Comparison of ENCODE assay signal across 33 cellular contexts in the genomic region with DNA sequence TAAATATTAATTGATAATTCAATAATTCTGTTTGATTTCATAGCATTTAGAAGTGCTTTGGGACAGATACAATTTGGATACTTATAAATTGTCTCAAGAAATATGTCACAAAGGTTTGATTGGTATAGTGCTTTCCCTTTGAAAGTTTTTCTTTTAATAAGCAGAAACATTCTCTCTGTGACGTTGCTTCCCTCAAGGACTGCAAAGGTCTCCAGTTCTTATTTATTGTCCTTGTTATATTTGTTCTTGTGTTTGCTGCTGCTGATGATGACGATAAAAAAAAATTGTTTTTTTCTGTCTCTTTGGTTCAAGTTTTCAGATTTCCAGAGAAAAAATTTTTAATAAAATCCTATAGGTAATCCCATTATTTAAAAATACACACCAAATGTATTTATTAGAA.
"Had no signal": no experiment of that assay in that cellular context is flagged by ENCODE, and none has a peak within 500 bp of the region (broad histone marks: within the 10 kb centered on the region; RNA-seq: fewer than 3 reads in every experiment).

No MANE protein-coding gene starts in this region.

- ATAC-seq: activated naive CD4-positive, alpha-beta T cell treated with anti-CD3 and anti-CD28 coated beads, Interleukin-2, amount 50 U/mL, for 72 hours; activated naive CD8-positive, alpha-beta T cell treated with anti-CD3 and anti-CD28 coated beads, Interleukin-2, amount 50 U/mL, for 24 hours; activated T-cell treated with anti-CD3 and anti-CD28 coated beads, Interleukin-2, amount 50 U/mL, for 4 hours; activated T-cell treated with anti-CD3 and anti-CD28 coated beads, Interleukin-2, amount 50 U/mL, for 72 hours; activated T-helper 17 cell treated with anti-CD3 and anti-CD28 coated beads, Interleukin-2, amount 50 U/mL, for 72 hours; body of pancreas had no signal

- H3K36me3 ChIP-seq: adrenal gland, ascending aorta, brain microvascular endothelial cell, breast epithelium, cardiac muscle cell had no signal

- H3K27me3 ChIP-seq: adrenal gland, ascending aorta, body of pancreas, brain microvascular endothelial cell, breast epithelium, cardiac muscle cell had no signal

- FAIRE-seq: astrocyte, bronchial epithelial cell had no signal

- H3K9me3 ChIP-seq: adrenal gland, ascending aorta, body of pancreas, breast epithelium had no signal

- H3K4me1 ChIP-seq: adrenal gland, ascending aorta, body of pancreas, breast epithelium had no signal

- H3K4me3 ChIP-seq: adrenal gland, ascending aorta, body of pancreas, breast epithelium, cardiac muscle cell had no signal

- H3K27ac ChIP-seq: adrenal gland, ascending aorta, body of pancreas, brain microvascular endothelial cell, breast epithelium, cardiac muscle cell had no signal

- DNase-seq: activated effector memory CD4-positive, alpha-beta T cell treated with anti-CD3 and anti-CD28 coated beads, Interleukin-2, amount 50 U/mL, for 16 hours; activated effector memory CD4-positive, alpha-beta T cell treated with Interleukin-2 at 50 U/mL for 16 hours; activated gamma-delta T cell; activated gamma-delta T cell treated with Interleukin-2 at 50 U/mL for 16 hours; activated naive CD4-positive, alpha-beta T cell; activated naive CD4-positive, alpha-beta T cell treated with anti-CD3 and anti-CD28 coated beads for 36 hours; activated naive CD4-positive, alpha-beta T cell treated with anti-CD3 and anti-CD28 coated beads, Interleukin-2, amount 10 ng/mL, durations not matched to agents 7 days and 5 days; activated naive CD4-positive, alpha-beta T cell treated with anti-CD3 and anti-CD28 coated beads, Interleukin-2, amount 50 U/mL, for 16 hours; activated naive CD4-positive, alpha-beta T cell treated with Interleukin-2 at 50 U/mL for 16 hours; activated naive CD8-positive, alpha-beta T cell treated with anti-CD3 and anti-CD28 coated beads for 36 hours; activated naive CD8-positive, alpha-beta T cell treated with anti-CD3 and anti-CD28 coated beads, Interleukin-2, amount 10 ng/mL, durations not matched to agents 7 days and 5 days; activated naive CD8-positive, alpha-beta T cell treated with anti-CD3 and anti-CD28 coated beads, Interleukin-2, amount 50 U/mL, for 24 hours; activated T-cell treated with anti-CD3 and anti-CD28 coated beads, Interleukin-2, amount 50 U/mL, for 24 hours; activated T-cell treated with anti-CD3 and anti-CD28 coated beads, Interleukin-2, amount 50 U/mL, for 4 hours; activated T-cell treated with anti-CD3 and anti-CD28 coated beads, Interleukin-2, amount 50 U/mL, for 48 hours; activated T-cell treated with anti-CD3 and anti-CD28 coated beads, Interleukin-2, amount 50 U/mL, for 72 hours; adrenal gland; amniotic stem cell; amygdala; anterior cingulate cortex; aorta; body of pancreas; brain microvascular endothelial cell; caudate nucleus; central memory CD4-positive, alpha-beta T cell; cerebellar nuclear complex had no signal
